14 cellular contexts compared by ENCODE assay signal in genomic region chr11:33598426-33599069, GRCh38.
A peak's percentile ranks its signal among the peaks of the same experiment; 100 is the strongest.
DNase-seq lines count a peak whose midpoint lies in the region; ATAC-seq, FAIRE-seq and TF ChIP-seq lines count a peak whose summit lies in the region.
"Had no signal": no experiment of that assay in that cellular context is flagged by ENCODE, and none has a peak within 500 bp of the region (broad histone marks: within the 10 kb centered on the region; RNA-seq: fewer than 3 reads in every experiment).

No MANE protein-coding gene starts in this region.

- SMC1A ChIA-PET in GM12878 (lab: Charles Lee; ENCODE audit: uncharacterized antibody, unreplicated experiment) = no interaction called here

- H3K9me3 ChIP-seq in GM12878 (replicated peaks; ENCODE audit: control insufficient read depth, insufficient read depth, low read length) (no peaks in the 10 kb centered on the region; the same call in 2 of the 3 replicates), neural progenitor cell (ENCODE audit: low read depth) (no peaks in the 10 kb centered on the region), osteoblast (ENCODE audit: low read depth, low read length) (peaks cover 5% of the 10 kb centered on the region), heart left ventricle (peaks cover 0 to 18% (median 9%) of the 10 kb centered on the region in 12 donors)
- H3K9me3 ChIP-seq: BLaER1 had no signal

- peak; percentile 74 for DNase-seq in NCI-H2107 treated with DMSO at 0.1 percent for 48 hours (lab: John Stamatoyannopoulos, UW; ENCODE audit: unreplicated experiment)
- DNase-seq in GM12878 (ENCODE audit: low read depth, low spot score) = no peak
- DNase-seq in neural progenitor cell (ENCODE audit: low spot score) = peak; percentile 67
- DNase-seq in osteoblast (ENCODE audit: insufficient read length, low spot score, missing footprints) = no peak
- DNase-seq in heart left ventricle = no peak
- DNase-seq in ecto neural progenitor cell (ENCODE audit: low spot score) = no peak
- DNase-seq: activated CD4-positive, alpha-beta T cell treated with anti-CD3 and anti-CD28 coated beads, Interleukin-2, amount 50 U/mL, for 4 hours; activated effector memory CD4-positive, alpha-beta T cell treated with anti-CD3 and anti-CD28 coated beads, Interleukin-2, amount 50 U/mL, for 16 hours; PC-3; T-helper 17 cell had no signal

- H3K27me3 Mint-ChIP-seq in neural progenitor cell (ENCODE audit: insufficient read depth, low read depth) = peaks cover 4% of the 10 kb centered on the region

- TF ChIP-seq RAD21 in GM12878 (IDR thresholded peaks at IDR 0.05; ENCODE audit: insufficient read depth, low read depth, low read length) = no peak

- no peak overlapping the region for H3K27ac ChIP-seq in GM12878 (ENCODE audit: control insufficient read depth, insufficient read depth)
- no peak overlapping the region for H3K27ac ChIP-seq in neural progenitor cell
- H3K27ac ChIP-seq in osteoblast (ENCODE audit: low read depth, low read length) = no peak overlapping the region
- no peak overlapping the region for H3K27ac ChIP-seq in heart left ventricle
- H3K27ac ChIP-seq: BLaER1 had no signal

- in situ Hi-C loops in GM12878 (cut with MboI) = no loop called here

- H3K4me3 Mint-ChIP-seq in neural progenitor cell = peak overlapping the region; percentile 16
- H3K4me3 Mint-ChIP-seq: central memory CD8-positive, alpha-beta T cell; T-helper 17 cell had no signal

- no peaks in the 10 kb centered on the region for H3K36me3 ChIP-seq in GM12878 (ENCODE audit: control insufficient read depth in 2 of 2, insufficient read depth in 2 of 2, low read length in 1 of 2)
- no peaks in the 10 kb centered on the region for H3K36me3 ChIP-seq in neural progenitor cell
- no peaks in the 10 kb centered on the region for H3K36me3 ChIP-seq in osteoblast (ENCODE audit: insufficient read depth, low read length)
- H3K36me3 ChIP-seq in heart left ventricle = no peaks in the 10 kb centered on the region
- H3K36me3 ChIP-seq: BLaER1 had no signal

- H4K20me1 ChIP-seq in GM12878 (ENCODE audit: control insufficient read depth, insufficient read depth) (no peaks in the 10 kb centered on the region), neural progenitor cell (ENCODE audit: low read depth) (no peaks in the 10 kb centered on the region), osteoblast (ENCODE audit: insufficient read depth, low read length) (no peaks in the 10 kb centered on the region)
- H4K20me1 ChIP-seq: BLaER1 had no signal

- H3F3A ChIP-seq in neural progenitor cell (ENCODE audit: low read depth) = no peaks in the 10 kb centered on the region

- H3K4me3 ChIP-seq in GM12878 (no peak overlapping the region), neural progenitor cell (no peak overlapping the region), osteoblast (ENCODE audit: insufficient read depth, low read length) (no peak overlapping the region), heart left ventricle (no peak overlapping the region)
- H3K4me3 ChIP-seq: BLaER1 had no signal

- WGBS in GM12878 (ENCODE audit: insufficient coverage, insufficient replicate concordance, low lambda C conversion rate, missing lambda C conversion rate) = 38% methylated on average over 19 of the region's 19 CpGs
- WGBS in heart left ventricle, 4 donors = 70 to 77% (median 71%) methylated on average over 19 of the region's 19 CpGs

- no peak for TF ChIP-seq CTCF in GM12878 (IDR thresholded peaks at IDR 0.05 in 2 of 3, conservative IDR thresholded peaks at IDR 0.05 in 1 of 3; ENCODE audit: control insufficient read depth in 2 of 3, extremely low read depth in 1 of 3, insufficient read depth in 1 of 3, low read depth in 3 of 3, low read length in 3 of 3)
- no peak for TF ChIP-seq CTCF in neural progenitor cell (IDR thresholded peaks at IDR 0.05)
- no peak for TF ChIP-seq CTCF in osteoblast (IDR thresholded peaks at IDR 0.05; ENCODE audit: extremely low read depth, low read depth, low read length)
- no peak for TF ChIP-seq CTCF in heart left ventricle (IDR thresholded peaks at IDR 0.05)

- H3K4me1 ChIP-seq in GM12878 (ENCODE audit: control insufficient read depth, insufficient read depth, low read length) (no peaks in the 10 kb centered on the region), neural progenitor cell (peaks cover 8% of the 10 kb centered on the region), osteoblast (ENCODE audit: insufficient read depth, low read length) (no peaks in the 10 kb centered on the region), heart left ventricle (no peaks in the 10 kb centered on the region)
- H3K4me1 ChIP-seq: BLaER1 had no signal

- no peaks in the 10 kb centered on the region for H3K9me3 Mint-ChIP-seq in neural progenitor cell
- H3K9me3 Mint-ChIP-seq: central memory CD8-positive, alpha-beta T cell had no signal

- H3K9ac ChIP-seq in GM12878 (ENCODE audit: control insufficient read depth, insufficient read depth, low read length) = no peak overlapping the region
- no peak overlapping the region for H3K9ac ChIP-seq in neural progenitor cell
- H3K9ac ChIP-seq: BLaER1 had no signal

- H3K36me3 Mint-ChIP-seq in neural progenitor cell = peaks cover 4% of the 10 kb centered on the region

- H2AFZ ChIP-seq in GM12878 (ENCODE audit: control insufficient read depth, low read depth, low read length) (no peak overlapping the region), neural progenitor cell (replicated peaks) (peak overlapping the region; percentile 79), osteoblast (ENCODE audit: low read length) (no peak overlapping the region)

- H3K4me2 ChIP-seq in GM12878 (ENCODE audit: control insufficient read depth, insufficient read depth) (no peak overlapping the region), neural progenitor cell (peak overlapping the region; percentile 28), osteoblast (ENCODE audit: insufficient read depth, low read length) (no peak overlapping the region)
- H3K4me2 ChIP-seq: BLaER1 had no signal

- H3K27me3 ChIP-seq in GM12878 (replicated peaks in 1 of 2; ENCODE audit: control insufficient read depth in 2 of 2, insufficient read depth in 2 of 2, low read length in 1 of 2) = no peaks in the 10 kb centered on the region
- no peaks in the 10 kb centered on the region for H3K27me3 ChIP-seq in neural progenitor cell
- no peaks in the 10 kb centered on the region for H3K27me3 ChIP-seq in osteoblast (ENCODE audit: insufficient read depth, low read length)
- peaks cover 0 to 20% (median 0%) of the 10 kb centered on the region in 9 donors for H3K27me3 ChIP-seq in heart left ventricle
- H3K27me3 ChIP-seq: BLaER1 had no signal

- H3K27ac Mint-ChIP-seq in neural progenitor cell = no peak overlapping the region
- H3K27ac Mint-ChIP-seq: T-helper 17 cell had no signal

- no peak for FAIRE-seq in GM12878 (lab: Jason Lieb, UNC)

- POLR2A ChIA-PET in GM12878 (lab: Charles Lee) = no interaction called here

- no peak for TF ChIP-seq EP300 in GM12878 (IDR thresholded peaks at IDR 0.05; ENCODE audit: borderline replicate concordance in 1 of 2, control insufficient read depth in 1 of 2, low read depth in 2 of 2, low read length in 2 of 2)

- peaks cover 24% of the 10 kb centered on the region for H3K4me1 Mint-ChIP-seq in neural progenitor cell
- H3K4me1 Mint-ChIP-seq: central memory CD8-positive, alpha-beta T cell; T-helper 17 cell had no signal

- ATAC-seq in GM18868 (IDR thresholded peaks at IDR 0.05; ENCODE audit: unreplicated experiment) = peak; percentile 87
- ATAC-seq in GM12878 = no peak
- no peak for ATAC-seq in heart left ventricle
- ATAC-seq in HG03571 (IDR thresholded peaks at IDR 0.05; ENCODE audit: unreplicated experiment) = no peak
- ATAC-seq: PC-3, T-helper 17 cell had no signal

- RAD21 ChIA-PET in GM12878 (lab: Charles Lee; ENCODE audit: unreplicated experiment) = no interaction called here

- BruUV-seq in GM12878 (replicated peaks; lab: Mats Ljungman, UMichigan) = no TSS peak

- no peak for TF ChIP-seq POLR2A in GM12878 (IDR thresholded peaks at IDR 0.05; ENCODE audit: low read depth, low read length)
- no peak for TF ChIP-seq POLR2A in heart left ventricle (IDR thresholded peaks at IDR 0.05)

- intact Hi-C loops in GM12878 (cut with micrococcal nuclease; ENCODE audit: unreplicated experiment) = no loop called here
- intact Hi-C loops in heart left ventricle (cut with DNase I) = no loop called here

- CTCF ChIA-PET in GM12878 (lab: Yijun Ruan, JAX) = no interaction called here

- H3K79me2 ChIP-seq in GM12878 (ENCODE audit: control insufficient read depth, insufficient read depth, low read length) (no peaks in the 10 kb centered on the region), neural progenitor cell (ENCODE audit: low read depth) (no peaks in the 10 kb centered on the region), osteoblast (ENCODE audit: insufficient read depth, low read length) (no peaks in the 10 kb centered on the region)

TF ChIP-seq in GM12878, 131 proteins besides CTCF, POLR2A, EP300 and RAD21:
- TF ChIP-seq FOS (IDR thresholded peaks at IDR 0.05; ENCODE audit: borderline replicate concordance, extremely low read depth, insufficient read length) = no peak
- peak; percentile 80 for TF ChIP-seq BMI1 (IDR thresholded peaks at IDR 0.05; ENCODE audit: borderline replicate concordance)

Comparison
In these comparisons a context has a peak if more than half of its experiments do, and no peak if none do; other contexts are left out.
1. DNase-seq: peak in NCI-H2107 treated with DMSO at 0.1 percent for 48 hours (single experiment) and neural progenitor cell (single experiment); none in GM12878 (single experiment), osteoblast (single experiment), heart left ventricle (0 of 5) and ecto neural progenitor cell (single experiment).